In genomic region chr19:49875177-49875576, GRCh38 we compare ENCODE assay signal across 9 cellular contexts. TPM values are rescaled to one million over a fixed set of nuclear protein-coding genes. Genes with fewer than 3 reads are reported as not detected.
A peak's percentile ranks its signal among the peaks of the same experiment; 100 is the strongest.
DNase-seq lines count a peak whose midpoint lies in the region; ATAC-seq and TF ChIP-seq lines count a peak whose summit lies in the region.
"Had no signal": no experiment of that assay in that cellular context is flagged by ENCODE, and none has a peak within 500 bp of the region (broad histone marks: within the 10 kb centered on the region; RNA-seq: fewer than 3 reads in every experiment).

No MANE protein-coding gene starts in this region.

- POLR2A ChIA-PET in Panc1 (lab: Charles Lee), result interaction anchor here (0.6 kb wide), 1 partner anchor 32 kb away, joined by 6 read pairs; no protein-coding TSS in a partner anchor

- H3K36me3 ChIP-seq in DND-41 (ENCODE audit: insufficient read depth, low read length) (peaks cover 29% of the 10 kb centered on the region), Panc1 (ENCODE audit: control insufficient read depth, insufficient read depth, low read length) (peaks cover 5% of the 10 kb centered on the region; the same call in 1 of the 2 replicates), sigmoid colon (peaks cover 7 to 40% (median 11%) of the 10 kb centered on the region in 4 donors)

- no TSS peak for BruUV-seq in Panc1 (replicated peaks; lab: Mats Ljungman, UMichigan)

- no peak overlapping the region for H2AFZ ChIP-seq in DND-41 (ENCODE audit: low read depth, low read length)

- TF ChIP-seq POLR2A in sigmoid colon (IDR thresholded peaks at IDR 0.05), result no peak

- no peak for TF ChIP-seq EP300 in sigmoid colon (IDR thresholded peaks at IDR 0.05)

- H3K4me3 ChIP-seq in DND-41 (ENCODE audit: low read depth in 1 of 2, low read length in 2 of 2) (peak overlapping the region in 1 of 2 experiments; percentile 86; a peak in 3 of 4 replicates), Panc1 (ENCODE audit: low read depth in 2 of 2, low read length in 2 of 2) (peak overlapping the region; percentile 89 to 93), fibroblast of pulmonary artery (replicated peaks; ENCODE audit: low read depth, low read length) (peak overlapping the region; percentile 99), sigmoid colon (peak overlapping the region in 2 of 4 donors; percentile 85 to 100)

- H4K20me1 ChIP-seq in DND-41 (ENCODE audit: insufficient read depth, low read length), result no peaks in the 10 kb centered on the region; the same call in 1 of the 2 replicates

- CTCF ChIA-PET in Panc1 (lab: Charles Lee), result no interaction called here

- H3K4me2 ChIP-seq in DND-41 (ENCODE audit: insufficient read depth, low read length), result peak overlapping the region; percentile 98

- H3K79me2 ChIP-seq in DND-41 (ENCODE audit: insufficient read depth, low read length), result peaks cover 39% of the 10 kb centered on the region

- peak overlapping the region; percentile 93 for H3K9ac ChIP-seq in DND-41 (ENCODE audit: low read depth, low read length)

- 80 to 91% methylated on average over 4 of the region's 4 CpGs for WGBS in sigmoid colon, 2 donors

- no peaks in the 10 kb centered on the region for H3K9me3 ChIP-seq in DND-41 (ENCODE audit: insufficient read depth, low read length, severe bottlenecking)
- no peaks in the 10 kb centered on the region for H3K9me3 ChIP-seq in Panc1 (ENCODE audit: control insufficient read depth, insufficient read depth, low read depth, low read length)
- H3K9me3 ChIP-seq in sigmoid colon, result no peaks in the 10 kb centered on the region

- H3K27ac ChIP-seq in DND-41 (ENCODE audit: low read length), result peak overlapping the region; percentile 99
- H3K27ac ChIP-seq in Panc1 (ENCODE audit: low read length), result peak overlapping the region; percentile 98
- peak overlapping the region; percentile 92 to 100 (median 96) for H3K27ac ChIP-seq in sigmoid colon

- no peak for TF ChIP-seq CTCF in DND-41 (IDR thresholded peaks at IDR 0.05; ENCODE audit: borderline replicate concordance, extremely low read depth, low read length, poor library complexity, severe bottlenecking)
- TF ChIP-seq CTCF in Panc1 (IDR thresholded peaks at IDR 0.05), result no peak
- no peak for TF ChIP-seq CTCF in fibroblast of pulmonary artery (IDR thresholded peaks at IDR 0.05; ENCODE audit: low read length, missing control alignments)
- no peak for TF ChIP-seq CTCF in sigmoid colon (IDR thresholded peaks at IDR 0.05)

- H3K27me3 ChIP-seq in DND-41 (ENCODE audit: insufficient read depth, low read length, poor library complexity) (no peaks in the 10 kb centered on the region), Panc1 (ENCODE audit: control insufficient read depth, insufficient read depth, low read length) (no peaks in the 10 kb centered on the region), sigmoid colon (no peaks in the 10 kb centered on the region)

- DNase-seq in DND-41 (no peak), Panc1 (ENCODE audit: low read depth, low spot score) (no peak), fibroblast of pulmonary artery (ENCODE audit: low read depth) (no peak), sigmoid colon (no peak), kidney tubule cell (ENCODE audit: low spot score) (no peak), NCI-H2081 (lab: John Stamatoyannopoulos, UW) (no peak)
- DNase-seq in stimulated activated CD4-positive, alpha-beta T cell treated with anti-CD3 and anti-CD28 coated beads, Interleukin-15, amount 100 ng/mL, for 24 hours, result no peak
- DNase-seq: MV-4-11 had no signal

- in situ Hi-C loops in Panc1 (cut with HindIII; ENCODE audit: low pct_unique_long_range_greater_than_20kb, low sequenced_read_pairs), result no loop called here

- H3K4me1 ChIP-seq in DND-41 (ENCODE audit: insufficient read depth, low read length), result peaks cover 47% of the 10 kb centered on the region
- peaks cover 27% of the 10 kb centered on the region for H3K4me1 ChIP-seq in Panc1 (ENCODE audit: control insufficient read depth, insufficient read depth, low read length)
- H3K4me1 ChIP-seq in sigmoid colon, result peaks cover 0 to 42% (median 35%) of the 10 kb centered on the region in 4 donors

- ATAC-seq in DND-41 (ENCODE audit: insufficient read depth, low read depth) (no peak), Panc1 (no peak), GM21529 (IDR thresholded peaks at IDR 0.05; ENCODE audit: unreplicated experiment) (no peak)

- intact Hi-C loops in Panc1 (cut with micrococcal nuclease; ENCODE audit: unreplicated experiment), result no loop called here
- intact Hi-C loops in sigmoid colon (cut with DNase I), result loop anchor here (5.0 kb wide), 2 partner anchors 378 to 423 kb away; partner anchors contain the start of genes ALDH16A1, PIH1D1 and RPS11

RNA-seq across cellular contexts. Expression of gene AKT1S1, which starts 2.0 kb away (rescaled TPM):
- 92.8 TPM for total RNA-seq in Panc1 (2021; ENCODE audit: unreplicated experiment)
- polyA plus RNA-seq in Panc1 (2012; ENCODE audit: insufficient read length), result 112 TPM
- total RNA-seq in sigmoid colon, result 10 to 100 TPM; 13.6 to 16.1 (median 14.6) TPM
- 10 to 100 TPM; 30.3 to 55.9 (median 33.6) TPM for polyA plus RNA-seq in sigmoid colon

RNA-seq across cellular contexts. Expression of gene TBC1D17, which starts 2.3 kb away (rescaled TPM):
- total RNA-seq in Panc1 (2021; ENCODE audit: unreplicated experiment) (43.2 TPM), sigmoid colon (10 to 100 TPM; 25.0 to 41.0 (median 26.6) TPM)
- polyA plus RNA-seq in Panc1 (2012; ENCODE audit: insufficient read length), result 68.0 TPM
- polyA plus RNA-seq in sigmoid colon, result 10 to 100 TPM; 13.4 to 29.5 (median 22.8) TPM

RNA-seq across cellular contexts. Expression of gene PNKP, which starts 7.8 kb away (rescaled TPM):
- 76.7 TPM for total RNA-seq in Panc1 (2021; ENCODE audit: unreplicated experiment)
- 59.6 TPM for polyA plus RNA-seq in Panc1 (2012; ENCODE audit: insufficient read length)
- 10 to 100 TPM; 28.2 to 44.0 (median 33.9) TPM for total RNA-seq in sigmoid colon
- 10 to 100 TPM; 27.0 to 88.8 (median 34.0) TPM for polyA plus RNA-seq in sigmoid colon

RNA-seq across cellular contexts. Expression of gene IL4I1, which starts 21.5 kb away (rescaled TPM):
- 1.5 TPM for total RNA-seq in Panc1 (2021; ENCODE audit: unreplicated experiment)
- 2.1 TPM for polyA plus RNA-seq in Panc1 (2012; ENCODE audit: insufficient read length)
- under 1 TPM; 0.28 to 0.66 (median 0.38) TPM for total RNA-seq in sigmoid colon
- 1 to 10 TPM; 1.8 to 6.8 (median 3.5) TPM for polyA plus RNA-seq in sigmoid colon

RNA-seq across cellular contexts. Expression of gene PTOV1, which starts 24.2 kb away (rescaled TPM):
- 114 TPM for total RNA-seq in Panc1 (2021; ENCODE audit: unreplicated experiment)
- 273 TPM for polyA plus RNA-seq in Panc1 (2012; ENCODE audit: insufficient read length)
- 100 to 1,000 TPM in 1 of 4 donors, 10 to 100 TPM in 3; 52.2 to 105 (median 68.1) TPM for total RNA-seq in sigmoid colon
- polyA plus RNA-seq in sigmoid colon, result 10 to 100 TPM; 54.8 to 79.7 (median 62.5) TPM
